ENCODE assay signal across 1 cellular context in genomic region chr1:54600947-54601725, GRCh38.
TF ChIP-seq lines count a peak whose summit lies in the region.

No MANE protein-coding gene starts in this region.

TF ChIP-seq in H1, 55 proteins besides CTCF, POLR2A, EP300 and RAD21:
- TF ChIP-seq MAFK (IDR thresholded peaks at IDR 0.05; ENCODE audit: low read depth, low read length) (no peak), BRCA1 (IDR thresholded peaks at IDR 0.05; ENCODE audit: low read depth, low read length) (no peak), RNF2 (IDR thresholded peaks at IDR 0.05; ENCODE audit: borderline replicate concordance, low read depth, low read length, missing control alignments, poor library complexity, severe bottlenecking) (no peak), BCL11A (IDR thresholded peaks at IDR 0.05; ENCODE audit: low read depth in 2 of 2, low read length in 2 of 2) (no peak), TEAD4 (IDR thresholded peaks at IDR 0.05; ENCODE audit: low read depth, low read length) (no peak), ZNF274 (IDR thresholded peaks at IDR 0.05; ENCODE audit: borderline replicate concordance, extremely low read depth, low read length) (no peak), JUN (IDR thresholded peaks at IDR 0.05; ENCODE audit: low read depth, low read length) (no peak), USF2 (IDR thresholded peaks at IDR 0.05; ENCODE audit: low read length) (no peak), POU5F1 (IDR thresholded peaks at IDR 0.05; ENCODE audit: low read depth, low read length) (no peak), KDM4A (IDR thresholded peaks at IDR 0.05; ENCODE audit: low read depth, low read length, severe bottlenecking) (no peak), SAP30 (IDR thresholded peaks at IDR 0.05; ENCODE audit: insufficient read depth, insufficient replicate concordance, low read length) (no peak)
